9 cellular contexts compared by ENCODE assay signal in genomic region chr17:68771867-68772515, GRCh38.
DNase-seq lines count a peak whose midpoint lies in the region; ATAC-seq and TF ChIP-seq lines count a peak whose summit lies in the region.
"Had no signal": no experiment of that assay in that cellular context is flagged by ENCODE, and none has a peak within 500 bp of the region (broad histone marks: within the 10 kb centered on the region; RNA-seq: fewer than 3 reads in every experiment).

No MANE protein-coding gene starts in this region.

- H3K27me3 ChIP-seq in right atrium auricular region (no peaks in the 10 kb centered on the region), gastrocnemius medialis (no peaks in the 10 kb centered on the region)
- H3K27me3 ChIP-seq: neutrophil had no signal

- intact Hi-C loops in gastrocnemius medialis (cut with DNase I; ENCODE audit: low total_unique reads) = loop anchor here (5.0 to 10.0 kb wide), 3 partner anchors 73 to 465 kb away; partner anchors contain the start of gene ABCA6

- TF ChIP-seq POLR2A in gastrocnemius medialis (IDR thresholded peaks at IDR 0.05) = no peak

- no peak overlapping the region for H3K27ac Mint-ChIP-seq in stimulated activated naive CD8-positive, alpha-beta T cell treated with anti-CD3 and anti-CD28 coated beads, Interleukin-15, Interleukin-2, amounts not matched to agents 100 ng/mL and 50 ng/mL, for 24 hours

- H3K36me3 Mint-ChIP-seq in stimulated activated naive CD8-positive, alpha-beta T cell treated with anti-CD3 and anti-CD28 coated beads, Interleukin-15, Interleukin-2, amounts not matched to agents 100 ng/mL and 50 ng/mL, for 24 hours (ENCODE audit: low read depth) = no peaks in the 10 kb centered on the region

- H3K27ac ChIP-seq in right atrium auricular region (peak overlapping the region; percentile 38 to 63), gastrocnemius medialis (peak overlapping the region in 3 of 4 donors; percentile 12 to 53 (median 38))
- H3K27ac ChIP-seq: neutrophil had no signal

- peaks cover 8% of the 10 kb centered on the region for H3K4me1 Mint-ChIP-seq in stimulated activated naive CD8-positive, alpha-beta T cell treated with anti-CD3 and anti-CD28 coated beads, Interleukin-15, Interleukin-2, amounts not matched to agents 100 ng/mL and 50 ng/mL, for 24 hours (ENCODE audit: low read depth)

- in situ Hi-C loops in gastrocnemius medialis (cut with MboI; ENCODE audit: low sequenced_read_pairs in 4 of 4) = loop anchor here (10.0 to 25.0 kb wide), 7 partner anchors 193 to 585 kb away; partner anchors contain the start of gene ABCA9 (in 1 of the 4)

- H3K9me3 Mint-ChIP-seq in stimulated activated naive CD8-positive, alpha-beta T cell treated with anti-CD3 and anti-CD28 coated beads, Interleukin-15, Interleukin-2, amounts not matched to agents 100 ng/mL and 50 ng/mL, for 24 hours = no peaks in the 10 kb centered on the region

- no peak for ATAC-seq in stimulated activated naive CD8-positive, alpha-beta T cell treated with anti-CD3 and anti-CD28 coated beads, Interleukin-15, Interleukin-2, amounts not matched to agents 100 U/mL and 50 U/mL, for 24 hours
- ATAC-seq in HG02642 (IDR thresholded peaks at IDR 0.05; ENCODE audit: poor library complexity, unreplicated experiment) (peak; percentile 69), gastrocnemius medialis (peak; percentile 60 to 73)

- no peak for DNase-seq in stimulated activated naive CD8-positive, alpha-beta T cell treated with anti-CD3 and anti-CD28 coated beads, Interleukin-15, Interleukin-2, amounts not matched to agents 100 U/mL and 50 U/mL, for 24 hours
- DNase-seq in NCI-H2081 treated with DMSO at 0.1 percent for 48 hours (lab: John Stamatoyannopoulos, UW) (peak; percentile 31), amniotic epithelial cell (ENCODE audit: low read depth) (peak; percentile 81), right atrium auricular region (ENCODE audit: low spot score) (no peak), gastrocnemius medialis (no peak), NCI-H226 (no peak)

- H3K9me3 ChIP-seq in right atrium auricular region = no peaks in the 10 kb centered on the region
- H3K9me3 ChIP-seq in gastrocnemius medialis = no peaks in the 10 kb centered on the region
- H3K9me3 ChIP-seq: neutrophil had no signal

- no peaks in the 10 kb centered on the region for H3K36me3 ChIP-seq in right atrium auricular region
- H3K36me3 ChIP-seq in gastrocnemius medialis = no peaks in the 10 kb centered on the region
- H3K36me3 ChIP-seq: neutrophil had no signal

- peak overlapping the region in 1 of 2 donors; percentile 28 for H3K4me3 ChIP-seq in right atrium auricular region
- H3K4me3 ChIP-seq in gastrocnemius medialis = peak overlapping the region in 2 of 4 donors; percentile 15 to 28

- H3K4me1 ChIP-seq in right atrium auricular region (peaks cover 0 to 26% of the 10 kb centered on the region in 2 donors), gastrocnemius medialis (peaks cover 0 to 8% of the 10 kb centered on the region in 2 donors)

- TF ChIP-seq CTCF in right atrium auricular region (IDR thresholded peaks at IDR 0.05) = peak; percentile 52 to 72
- peak; percentile 22 to 55 (median 34) for TF ChIP-seq CTCF in gastrocnemius medialis (IDR thresholded peaks at IDR 0.05 in 4 of 5, conservative IDR thresholded peaks at IDR 0.05 in 1 of 5)

- peak overlapping the region; percentile 40 for H3K4me3 Mint-ChIP-seq in stimulated activated naive CD8-positive, alpha-beta T cell treated with anti-CD3 and anti-CD28 coated beads, Interleukin-15, Interleukin-2, amounts not matched to agents 100 ng/mL and 50 ng/mL, for 24 hours

- H3K27me3 Mint-ChIP-seq in stimulated activated naive CD8-positive, alpha-beta T cell treated with anti-CD3 and anti-CD28 coated beads, Interleukin-15, Interleukin-2, amounts not matched to agents 100 ng/mL and 50 ng/mL, for 24 hours = no peaks in the 10 kb centered on the region

Comparison
In these comparisons a context has a peak if more than half of its experiments do, and no peak if none do; other contexts are left out.
1. DNase-seq: peak in NCI-H2081 treated with DMSO at 0.1 percent for 48 hours (single experiment) and amniotic epithelial cell (single experiment); none in stimulated activated naive CD8-positive, alpha-beta T cell treated with anti-CD3 and anti-CD28 coated beads, Interleukin-15, Interleukin-2, amounts not matched to agents 100 U/mL and 50 U/mL, for 24 hours (single experiment), right atrium auricular region (single experiment), gastrocnemius medialis (0 of 2) and NCI-H226 (single experiment).